19 cellular contexts compared by ENCODE assay signal in genomic region chr5:180068519-180069090, GRCh38. TPM values are rescaled to one million over a fixed set of nuclear protein-coding genes. Genes with fewer than 3 reads are reported as not detected.
DNase-seq lines count a peak whose midpoint lies in the region; ATAC-seq, FAIRE-seq and TF ChIP-seq lines count a peak whose summit lies in the region.
"Had no signal": no experiment of that assay in that cellular context is flagged by ENCODE, and none has a peak within 500 bp of the region (broad histone marks: within the 10 kb centered on the region; RNA-seq: fewer than 3 reads in every experiment).

No MANE protein-coding gene starts in this region.

- intact Hi-C loops in GM12878 (cut with micrococcal nuclease; ENCODE audit: unreplicated experiment): no loop called here

- peak overlapping the region; percentile 98 for H3K4me3 ChIP-seq in HUES48 (ENCODE audit: low read depth, low read length)
- peak overlapping the region; percentile 2; the same call in 1 of the 2 replicates for H3K4me3 ChIP-seq in GM12878
- peak overlapping the region; percentile 86 for H3K4me3 ChIP-seq in iPS-20b (ENCODE audit: low read length)
- no peak overlapping the region for H3K4me3 ChIP-seq in tibial nerve
- H3K4me3 ChIP-seq: lower lobe of right lung, prostate gland had no signal

- H2AFZ ChIP-seq in GM12878 (ENCODE audit: control insufficient read depth, low read depth, low read length): no peak overlapping the region

- FAIRE-seq in GM12878 (lab: Jason Lieb, UNC): no peak
- FAIRE-seq: GM12892, HepG2 had no signal

- no peak for DNase-seq in GM12878 (ENCODE audit: low read depth, low spot score)
- no peak for DNase-seq in tibial nerve (ENCODE audit: low spot score in 2 of 2)
- no peak for DNase-seq in cerebellum (ENCODE audit: low spot score)
- no peak for DNase-seq in NCI-H1417 (lab: John Stamatoyannopoulos, UW)
- no peak for DNase-seq in KBM-7
- DNase-seq in RWPE1 (ENCODE audit: low spot score): no peak
- DNase-seq: activated CD4-positive, alpha-beta T cell treated with anti-CD3 and anti-CD28 coated beads, Interleukin-2, amount 50 U/mL, for 4 hours; activated naive CD4-positive, alpha-beta T cell; aorta; immature natural killer cell; lower lobe of right lung; NCI-H1930; NCI-H446 had no signal

- CTCF ChIA-PET in GM12878 (lab: Yijun Ruan, JAX): interaction anchor here (0.7 kb wide), 2 partner anchors 11 to 16 kb away, joined by 3 read pairs; no protein-coding TSS in a partner anchor
- CTCF ChIA-PET in RWPE1 (lab: Yijun Ruan, JAX): no interaction called here

- no peak for ATAC-seq in GM12878
- ATAC-seq: HepG2, lower lobe of right lung had no signal

- no peak overlapping the region for H3K9ac ChIP-seq in HUES48 (ENCODE audit: low read depth, low read length)
- no peak overlapping the region for H3K9ac ChIP-seq in GM12878 (ENCODE audit: control insufficient read depth, insufficient read depth, low read length)
- peak overlapping the region; percentile 52; the same call in 1 of the 2 replicates for H3K9ac ChIP-seq in iPS-20b (ENCODE audit: low read depth, low read length)

- 4% methylated on average over 6 of the region's 6 CpGs for WGBS in GM12878 (ENCODE audit: insufficient coverage, insufficient replicate concordance, low lambda C conversion rate, missing lambda C conversion rate)
- 40 to 41% methylated on average over 6 of the region's 6 CpGs for WGBS in tibial nerve, 2 donors

- BruUV-seq in GM12878 (replicated peaks; lab: Mats Ljungman, UMichigan): no TSS peak

- H3K9me3 ChIP-seq in HUES48 (ENCODE audit: control insufficient read depth, insufficient read depth, low read length): peaks cover 10% of the 10 kb centered on the region
- H3K9me3 ChIP-seq in GM12878 (replicated peaks; ENCODE audit: control insufficient read depth, insufficient read depth, low read length): peaks cover 4% of the 10 kb centered on the region; the same call in 2 of the 3 replicates
- H3K9me3 ChIP-seq in iPS-20b (ENCODE audit: insufficient read depth, low read depth, low read length): peaks cover 9% of the 10 kb centered on the region
- H3K9me3 ChIP-seq in tibial nerve: peaks cover 0 to 5% (median 0%) of the 10 kb centered on the region in 4 donors
- H3K9me3 ChIP-seq: lower lobe of right lung, prostate gland, suprapubic skin had no signal

- H3K4me1 ChIP-seq in HUES48 (ENCODE audit: control insufficient read depth, insufficient read depth, low read length): peaks cover 37% of the 10 kb centered on the region
- no peaks in the 10 kb centered on the region for H3K4me1 ChIP-seq in GM12878 (ENCODE audit: control insufficient read depth, insufficient read depth, low read length)
- H3K4me1 ChIP-seq in iPS-20b (ENCODE audit: insufficient read depth, low read length): peaks cover 35% of the 10 kb centered on the region
- peaks cover 0 to 43% (median 22%) of the 10 kb centered on the region in 4 donors for H3K4me1 ChIP-seq in tibial nerve
- H3K4me1 ChIP-seq: prostate gland had no signal

- H4K20me1 ChIP-seq in GM12878 (ENCODE audit: control insufficient read depth, insufficient read depth): no peaks in the 10 kb centered on the region

- SMC1A ChIA-PET in GM12878 (lab: Charles Lee; ENCODE audit: uncharacterized antibody, unreplicated experiment): no interaction called here

- TF ChIP-seq POLR2A in GM12878 (IDR thresholded peaks at IDR 0.05; ENCODE audit: low read depth, low read length): no peak
- no peak for TF ChIP-seq POLR2A in tibial nerve (IDR thresholded peaks at IDR 0.05)

- H3K27me3 ChIP-seq in HUES48 (ENCODE audit: control insufficient read depth, insufficient read depth, low read length): peaks cover 20% of the 10 kb centered on the region
- H3K27me3 ChIP-seq in GM12878 (replicated peaks in 1 of 2; ENCODE audit: control insufficient read depth in 2 of 2, insufficient read depth in 2 of 2, low read length in 1 of 2): peaks cover 4 to 7% of the 10 kb centered on the region in 2 experiments; a peak in 3 of 4 replicates
- H3K27me3 ChIP-seq in iPS-20b (ENCODE audit: insufficient read depth, low read length): peaks cover 33% of the 10 kb centered on the region
- H3K27me3 ChIP-seq in tibial nerve: no peaks in the 10 kb centered on the region
- H3K27me3 ChIP-seq: suprapubic skin had no signal

- in situ Hi-C loops in GM12878 (cut with MboI): no loop called here
- in situ Hi-C loops in KBM-7 (cut with MboI; ENCODE audit: low pct_unique_long_range_greater_than_20kb, low sequenced_read_pairs): no loop called here

- no peak for TF ChIP-seq EP300 in GM12878 (IDR thresholded peaks at IDR 0.05; ENCODE audit: borderline replicate concordance in 1 of 2, control insufficient read depth in 1 of 2, low read depth in 2 of 2, low read length in 2 of 2)
- TF ChIP-seq EP300 in tibial nerve (IDR thresholded peaks at IDR 0.05): no peak

- TF ChIP-seq RAD21 in GM12878 (IDR thresholded peaks at IDR 0.05; ENCODE audit: insufficient read depth, low read depth, low read length): no peak

- TF ChIP-seq CTCF in GM12878 (IDR thresholded peaks at IDR 0.05 in 2 of 3, conservative IDR thresholded peaks at IDR 0.05 in 1 of 3; ENCODE audit: control insufficient read depth in 2 of 3, extremely low read depth in 1 of 3, insufficient read depth in 1 of 3, low read depth in 3 of 3, low read length in 3 of 3) (no peak), tibial nerve (IDR thresholded peaks at IDR 0.05) (no peak), RWPE1 (conservative IDR thresholded peaks at IDR 0.05; ENCODE audit: low read depth) (no peak)

- RAD21 ChIA-PET in GM12878 (lab: Charles Lee; ENCODE audit: unreplicated experiment): no interaction called here

- H3K79me2 ChIP-seq in GM12878 (ENCODE audit: control insufficient read depth, insufficient read depth, low read length): no peaks in the 10 kb centered on the region; the same call in 1 of the 2 replicates

- H3K27ac ChIP-seq in HUES48 (ENCODE audit: low read depth, low read length) (no peak overlapping the region), GM12878 (ENCODE audit: control insufficient read depth, insufficient read depth) (no peak overlapping the region), iPS-20b (ENCODE audit: low read length) (no peak overlapping the region), tibial nerve (peak overlapping the region; percentile 4 to 99 (median 94)), RWPE1 (no peak overlapping the region)
- H3K27ac ChIP-seq: lower lobe of right lung, prostate gland, suprapubic skin had no signal

- H3K36me3 ChIP-seq in HUES48 (ENCODE audit: control insufficient read depth, insufficient read depth, low read length) (0 out of 2 replicates have a peak, but pooled peaks cover 2% of the 10 kb centered on the region), GM12878 (ENCODE audit: control insufficient read depth in 2 of 2, insufficient read depth in 2 of 2, low read length in 1 of 2) (no peaks in the 10 kb centered on the region), iPS-20b (ENCODE audit: insufficient read depth, low read depth, low read length) (no peaks in the 10 kb centered on the region), tibial nerve (no peaks in the 10 kb centered on the region)
- H3K36me3 ChIP-seq: lower lobe of right lung, prostate gland, suprapubic skin had no signal

- no peak overlapping the region for H3K4me2 ChIP-seq in GM12878 (ENCODE audit: control insufficient read depth, insufficient read depth)

- POLR2A ChIA-PET in GM12878 (lab: Charles Lee): no interaction called here
- POLR2A ChIA-PET in RWPE1 (lab: Yijun Ruan, JAX; ENCODE audit: low non-redundant PET): no interaction called here

TF ChIP-seq in GM12878, 131 proteins besides CTCF, POLR2A, EP300 and RAD21:
- TF ChIP-seq ASH2L (IDR thresholded peaks at IDR 0.05; ENCODE audit: borderline replicate concordance, low read depth): no peak
- TF ChIP-seq EGR1 (IDR thresholded peaks at IDR 0.05; ENCODE audit: borderline replicate concordance in 1 of 2, low read depth in 2 of 2, low read length in 2 of 2): no peak
- TF ChIP-seq STAT3 (IDR thresholded peaks at IDR 0.05; ENCODE audit: low read depth, low read length): no peak
- TF ChIP-seq NR2C1 (IDR thresholded peaks at IDR 0.05): no peak
- TF ChIP-seq HDAC2 (IDR thresholded peaks at IDR 0.05): no peak
TF ChIP-seq in GM12878: peak in this region for 0.

RNA-seq across cellular contexts. Expression of gene RNF130, which starts 3.0 kb away (rescaled TPM):
- 40.6 and 43.0 TPM in 2 replicates for total RNA-seq in GM12878 (2013; cell fraction: nucleolus; rRNA removed)
- not detected in 2 replicates for total RNA-seq in GM12878 (2014; rRNA removed)
- total RNA-seq in GM12878 (2014; rRNA removed; fragmentation: Illumina TruSeq; extraction: Trizol): 0.09 TPM in 1 of 2 replicates, not detected in the other
- total RNA-seq in GM12878 (2021): 0.29 and 0.36 TPM in 2 replicates
- polyA plus RNA-seq in GM12878 (2011; ENCODE audit: low read depth): 1.5 TPM
- polyA plus RNA-seq in GM12878 (2011; rRNA removed): 0.06 and 0.30 TPM in 2 replicates
- 0.03 and 0.12 TPM in 2 replicates for polyA plus RNA-seq in GM12878 (2011; cell fraction: cytosol; rRNA removed)
- polyA plus RNA-seq in GM12878 (2011; cell fraction: nucleus; rRNA removed): 0.06 TPM in 1 of 2 replicates, not detected in the other
- polyA plus RNA-seq in GM12878 (2012): 1.0 and 1.6 TPM in 2 replicates
- polyA plus RNA-seq in GM12878 (2014; fragmentation: Illumina TruSeq; extraction: Trizol): 0.08 and 0.12 TPM in 2 replicates
- under 1 TPM; 0.10 to 0.11 TPM for polyA plus RNA-seq in GM12878 (2014; fragmentation: Nextera tagmentation; extraction: Ambion mirVana)
- polyA plus RNA-seq in GM12878 (2014; rRNA removed): 0.04 TPM in 1 of 2 replicates, not detected in the other
- polyA plus RNA-seq in GM12878 (2016; fragmentation: Nextera tagmentation; extraction: Ambion mirVana): under 1 TPM; 0.09 to 0.16 TPM
- not detected in 2 replicates for polyA minus RNA-seq in GM12878 (2011; rRNA and poly(A)+ RNA removed)
- 0.42 TPM in 1 of 2 replicates, not detected in the other for polyA minus RNA-seq in GM12878 (2011; cell fraction: cytosol; rRNA and poly(A)+ RNA removed)
- polyA minus RNA-seq in GM12878 (2011; cell fraction: nucleus; rRNA and poly(A)+ RNA removed): 0.29 TPM in 1 of 2 replicates, not detected in the other
- total RNA-seq in tibial nerve: 100 to 1,000 TPM; 121 to 150 (median 143) TPM
- total RNA-seq in cerebellum: 132 TPM

Comparison
In these comparisons a context has a peak if more than half of its experiments do, and no peak if none do; other contexts are left out.
1. H3K27ac ChIP-seq: peak in tibial nerve (4 of 4); none in HUES48 (single experiment), GM12878 (single experiment), iPS-20b (single experiment) and RWPE1 (single experiment).
2. H3K4me3 ChIP-seq: peak in HUES48 (single experiment), GM12878 (single experiment) and iPS-20b (single experiment); none in tibial nerve (0 of 4).